Comparison of ENCODE assay signal across 1 cellular context in the genomic region with DNA sequence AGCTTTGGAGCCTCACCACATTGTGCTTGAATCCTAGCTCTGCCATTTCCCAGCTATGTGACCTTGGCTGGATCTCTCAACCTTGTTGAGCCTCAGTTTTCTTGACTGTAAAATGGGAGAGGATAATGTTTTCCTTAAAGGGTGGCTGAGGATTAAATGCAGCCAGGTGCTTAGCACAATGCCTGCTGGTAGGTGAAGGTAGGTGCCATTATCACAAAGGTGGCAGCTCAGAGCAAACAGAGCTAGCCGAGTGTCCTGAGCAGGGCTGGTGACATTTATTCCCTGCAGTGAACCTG.
TF ChIP-seq lines count a peak whose summit lies in the region.

No MANE protein-coding gene starts in this region.

TF ChIP-seq in WTC11, 78 proteins besides CTCF, POLR2A, EP300 and RAD21 (continued from another document):
- TF ChIP-seq, protein P1, sequence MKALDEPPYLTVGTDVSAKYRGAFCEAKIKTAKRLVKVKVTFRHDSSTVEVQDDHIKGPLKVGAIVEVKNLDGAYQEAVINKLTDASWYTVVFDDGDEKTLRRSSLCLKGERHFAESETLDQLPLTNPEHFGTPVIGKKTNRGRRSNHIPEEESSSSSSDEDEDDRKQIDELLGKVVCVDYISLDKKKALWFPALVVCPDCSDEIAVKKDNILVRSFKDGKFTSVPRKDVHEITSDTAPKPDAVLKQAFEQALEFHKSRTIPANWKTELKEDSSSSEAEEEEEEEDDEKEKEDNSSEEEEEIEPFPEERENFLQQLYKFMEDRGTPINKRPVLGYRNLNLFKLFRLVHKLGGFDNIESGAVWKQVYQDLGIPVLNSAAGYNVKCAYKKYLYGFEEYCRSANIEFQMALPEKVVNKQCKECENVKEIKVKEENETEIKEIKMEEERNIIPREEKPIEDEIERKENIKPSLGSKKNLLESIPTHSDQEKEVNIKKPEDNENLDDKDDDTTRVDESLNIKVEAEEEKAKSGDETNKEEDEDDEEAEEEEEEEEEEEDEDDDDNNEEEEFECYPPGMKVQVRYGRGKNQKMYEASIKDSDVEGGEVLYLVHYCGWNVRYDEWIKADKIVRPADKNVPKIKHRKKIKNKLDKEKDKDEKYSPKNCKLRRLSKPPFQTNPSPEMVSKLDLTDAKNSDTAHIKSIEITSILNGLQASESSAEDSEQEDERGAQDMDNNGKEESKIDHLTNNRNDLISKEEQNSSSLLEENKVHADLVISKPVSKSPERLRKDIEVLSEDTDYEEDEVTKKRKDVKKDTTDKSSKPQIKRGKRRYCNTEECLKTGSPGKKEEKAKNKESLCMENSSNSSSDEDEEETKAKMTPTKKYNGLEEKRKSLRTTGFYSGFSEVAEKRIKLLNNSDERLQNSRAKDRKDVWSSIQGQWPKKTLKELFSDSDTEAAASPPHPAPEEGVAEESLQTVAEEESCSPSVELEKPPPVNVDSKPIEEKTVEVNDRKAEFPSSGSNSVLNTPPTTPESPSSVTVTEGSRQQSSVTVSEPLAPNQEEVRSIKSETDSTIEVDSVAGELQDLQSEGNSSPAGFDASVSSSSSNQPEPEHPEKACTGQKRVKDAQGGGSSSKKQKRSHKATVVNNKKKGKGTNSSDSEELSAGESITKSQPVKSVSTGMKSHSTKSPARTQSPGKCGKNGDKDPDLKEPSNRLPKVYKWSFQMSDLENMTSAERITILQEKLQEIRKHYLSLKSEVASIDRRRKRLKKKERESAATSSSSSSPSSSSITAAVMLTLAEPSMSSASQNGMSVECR (CRISPR knock-in tag; IDR thresholded peaks at IDR 0.05; ENCODE audit: borderline replicate concordance): no peak
- TF ChIP-seq JUN (CRISPR knock-in tag; IDR thresholded peaks at IDR 0.05) (no peak), OVOL2 (CRISPR knock-in tag; IDR thresholded peaks at IDR 0.05; ENCODE audit: borderline replicate concordance) (no peak), ZNF317 (CRISPR knock-in tag; IDR thresholded peaks at IDR 0.05; ENCODE audit: borderline replicate concordance, low read depth) (no peak), ZNF121 (CRISPR knock-in tag; IDR thresholded peaks at IDR 0.05) (no peak)
- TF ChIP-seq, protein P2, sequence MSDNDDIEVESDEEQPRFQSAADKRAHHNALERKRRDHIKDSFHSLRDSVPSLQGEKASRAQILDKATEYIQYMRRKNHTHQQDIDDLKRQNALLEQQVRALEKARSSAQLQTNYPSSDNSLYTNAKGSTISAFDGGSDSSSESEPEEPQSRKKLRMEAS (CRISPR knock-in tag; IDR thresholded peaks at IDR 0.05): no peak
- TF ChIP-seq, protein P3, sequence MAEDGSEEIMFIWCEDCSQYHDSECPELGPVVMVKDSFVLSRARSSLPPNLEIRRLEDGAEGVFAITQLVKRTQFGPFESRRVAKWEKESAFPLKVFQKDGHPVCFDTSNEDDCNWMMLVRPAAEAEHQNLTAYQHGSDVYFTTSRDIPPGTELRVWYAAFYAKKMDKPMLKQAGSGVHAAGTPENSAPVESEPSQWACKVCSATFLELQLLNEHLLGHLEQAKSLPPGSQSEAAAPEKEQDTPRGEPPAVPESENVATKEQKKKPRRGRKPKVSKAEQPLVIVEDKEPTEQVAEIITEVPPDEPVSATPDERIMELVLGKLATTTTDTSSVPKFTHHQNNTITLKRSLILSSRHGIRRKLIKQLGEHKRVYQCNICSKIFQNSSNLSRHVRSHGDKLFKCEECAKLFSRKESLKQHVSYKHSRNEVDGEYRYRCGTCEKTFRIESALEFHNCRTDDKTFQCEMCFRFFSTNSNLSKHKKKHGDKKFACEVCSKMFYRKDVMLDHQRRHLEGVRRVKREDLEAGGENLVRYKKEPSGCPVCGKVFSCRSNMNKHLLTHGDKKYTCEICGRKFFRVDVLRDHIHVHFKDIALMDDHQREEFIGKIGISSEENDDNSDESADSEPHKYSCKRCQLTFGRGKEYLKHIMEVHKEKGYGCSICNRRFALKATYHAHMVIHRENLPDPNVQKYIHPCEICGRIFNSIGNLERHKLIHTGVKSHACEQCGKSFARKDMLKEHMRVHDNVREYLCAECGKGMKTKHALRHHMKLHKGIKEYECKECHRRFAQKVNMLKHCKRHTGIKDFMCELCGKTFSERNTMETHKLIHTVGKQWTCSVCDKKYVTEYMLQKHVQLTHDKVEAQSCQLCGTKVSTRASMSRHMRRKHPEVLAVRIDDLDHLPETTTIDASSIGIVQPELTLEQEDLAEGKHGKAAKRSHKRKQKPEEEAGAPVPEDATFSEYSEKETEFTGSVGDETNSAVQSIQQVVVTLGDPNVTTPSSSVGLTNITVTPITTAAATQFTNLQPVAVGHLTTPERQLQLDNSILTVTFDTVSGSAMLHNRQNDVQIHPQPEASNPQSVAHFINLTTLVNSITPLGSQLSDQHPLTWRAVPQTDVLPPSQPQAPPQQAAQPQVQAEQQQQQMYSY (CRISPR knock-in tag; IDR thresholded peaks at IDR 0.05): no peak
